14 cellular contexts compared by ENCODE assay signal in genomic region chr16:27310576-27311448, GRCh38.
"Had no signal": no experiment of that assay in that cellular context is flagged by ENCODE, and none has a peak within 500 bp of the region (broad histone marks: within the 10 kb centered on the region; RNA-seq: fewer than 3 reads in every experiment).

No MANE protein-coding gene starts in this region.

- H3K27ac ChIP-seq: gastrocnemius medialis, heart right ventricle, thyroid gland, vagina had no signal

- H3K4me3 Mint-ChIP-seq: activated CD4-positive, alpha-beta T cell treated with anti-CD3 and anti-CD28 coated beads, Interleukin-2, amount 10 ng/mL, durations not matched to agents 7 days and 5 days; T-helper 1 cell treated with Interleukin-12 subunit alpha and Interleukin-12 subunit beta and Interleukin-4 antibody, amounts not matched to agents 30 μg/mL and 1 μg/mL, for 36 hours had no signal

- H3K36me3 ChIP-seq: gastrocnemius medialis, heart right ventricle, spleen, thyroid gland, vagina had no signal

- DNase-seq: activated CD4-positive, alpha-beta T cell treated with anti-CD3 and anti-CD28 coated beads, Interleukin-2, amount 10 ng/mL, durations not matched to agents 7 days and 5 days; activated CD4-positive, CD25-positive, alpha-beta regulatory T cell; activated naive CD4-positive, alpha-beta T cell treated with anti-CD3 and anti-CD28 coated beads, Interleukin-2, amount 50 U/mL, for 16 hours; amniotic stem cell; effector CD8-positive, alpha-beta T cell; gastrocnemius medialis; heart right ventricle; SIG-M5; spleen; thyroid gland had no signal

- ATAC-seq: gastrocnemius medialis, heart right ventricle, right cardiac atrium had no signal

- H3K36me3 Mint-ChIP-seq: brain had no signal

- H3K9me3 ChIP-seq: spleen, thyroid gland, vagina had no signal

- H3K4me3 ChIP-seq: gastrocnemius medialis, heart right ventricle, spleen, thyroid gland, vagina had no signal

- H3K27ac Mint-ChIP-seq: activated CD4-positive, alpha-beta T cell treated with anti-CD3 and anti-CD28 coated beads, Interleukin-2, amount 10 ng/mL, durations not matched to agents 7 days and 5 days; brain; T-helper 1 cell treated with Interleukin-12 subunit alpha and Interleukin-12 subunit beta and Interleukin-4 antibody, amounts not matched to agents 30 μg/mL and 1 μg/mL, for 36 hours had no signal

- H3K27me3 ChIP-seq: spleen, thyroid gland, vagina had no signal
